14 cellular contexts compared by ENCODE assay signal in genomic region chr15:65476942-65477341, GRCh38. TPM values are rescaled to one million over a fixed set of nuclear protein-coding genes. Genes with fewer than 3 reads are reported as not detected.
DNase-seq lines count a peak whose midpoint lies in the region; TF ChIP-seq lines count a peak whose summit lies in the region.
"Had no signal": no experiment of that assay in that cellular context is flagged by ENCODE, and none has a peak within 500 bp of the region (broad histone marks: within the 10 kb centered on the region; RNA-seq: fewer than 3 reads in every experiment).

No MANE protein-coding gene starts in this region.

- peak; percentile 17 for DNase-seq in DMS 273 (lab: John Stamatoyannopoulos, UW; ENCODE audit: unreplicated experiment)
- DNase-seq in DMS 273 treated with DMSO at 0.1 percent for 48 hours (lab: John Stamatoyannopoulos, UW): no peak
- DNase-seq in NCI-H1694 treated with DMSO at 0.1 percent for 48 hours (lab: John Stamatoyannopoulos, UW): peak; percentile 19
- peak; percentile 86 for DNase-seq in choroid plexus epithelial cell (ENCODE audit: low read depth)
- DNase-seq in progenitor cell of endocrine pancreas (ENCODE audit: low spot score, unreplicated experiment): no peak
- no peak for DNase-seq in NCI-H146 (lab: John Stamatoyannopoulos, UW)
- no peak for DNase-seq in GM20000 (ENCODE audit: low spot score)
- no peak for DNase-seq in NCI-H2227 (lab: John Stamatoyannopoulos, UW; ENCODE audit: unreplicated experiment)
- DNase-seq: NCI-H1417, NCI-H69 had no signal

- no peak overlapping the region for H3K4me3 Mint-ChIP-seq in progenitor cell of endocrine pancreas (ENCODE audit: low read depth)

- H3K27me3 Mint-ChIP-seq in progenitor cell of endocrine pancreas: no peaks in the 10 kb centered on the region

- H3K9me3 Mint-ChIP-seq in progenitor cell of endocrine pancreas (ENCODE audit: low read depth): no peaks in the 10 kb centered on the region
- H3K9me3 Mint-ChIP-seq: activated naive CD4-positive, alpha-beta T cell treated with anti-CD3 and anti-CD28 coated beads, Interleukin-2, amount 50 U/mL, for 72 hours had no signal

- H3K36me3 Mint-ChIP-seq in progenitor cell of endocrine pancreas (ENCODE audit: insufficient read depth): peaks cover 13% of the 10 kb centered on the region

- TF ChIP-seq CTCF in choroid plexus epithelial cell (conservative IDR thresholded peaks at IDR 0.05; ENCODE audit: low read depth, low read length): no peak
- no peak for TF ChIP-seq CTCF in progenitor cell of endocrine pancreas (IDR thresholded peaks at IDR 0.05; ENCODE audit: unreplicated experiment)
- TF ChIP-seq CTCF in GM20000 (IDR thresholded peaks at IDR 0.05; ENCODE audit: extremely low read depth, missing control alignments): no peak

- no peak overlapping the region for H3K4me3 ChIP-seq in choroid plexus epithelial cell (ENCODE audit: low read depth, low read length)
- H3K4me3 ChIP-seq: lung, SJSA1, skin epidermis had no signal

- H3K4me1 Mint-ChIP-seq in progenitor cell of endocrine pancreas (ENCODE audit: low read depth): no peaks in the 10 kb centered on the region

- peak overlapping the region; percentile 6 for H3K27ac Mint-ChIP-seq in progenitor cell of endocrine pancreas
- H3K27ac Mint-ChIP-seq: activated naive CD4-positive, alpha-beta T cell treated with anti-CD3 and anti-CD28 coated beads, Interleukin-2, amount 50 U/mL, for 72 hours had no signal

RNA-seq across cellular contexts. Expression of gene DPP8, which starts 40.5 kb away (rescaled TPM):
- 30.7 TPM in 2 replicates for total RNA-seq in progenitor cell of endocrine pancreas

RNA-seq across cellular contexts. Expression of gene HACD3, which starts 53.3 kb away (rescaled TPM):
- total RNA-seq in progenitor cell of endocrine pancreas: 152 and 156 TPM in 2 replicates

RNA-seq across cellular contexts. Expression of gene IGDCC4, which starts 54.2 kb away (rescaled TPM):
- total RNA-seq in progenitor cell of endocrine pancreas: 11.5 and 12.8 TPM in 2 replicates

Comparison
In these comparisons a context has a peak if more than half of its experiments do, and no peak if none do; other contexts are left out.
1. DNase-seq: peak in DMS 273 (single experiment), NCI-H1694 treated with DMSO at 0.1 percent for 48 hours (single experiment) and choroid plexus epithelial cell (single experiment); none in DMS 273 treated with DMSO at 0.1 percent for 48 hours (single experiment), progenitor cell of endocrine pancreas (single experiment), NCI-H146 (single experiment), GM20000 (single experiment) and NCI-H2227 (single experiment).